Comparison of ENCODE assay signal across 11 cellular contexts in the genomic region with DNA sequence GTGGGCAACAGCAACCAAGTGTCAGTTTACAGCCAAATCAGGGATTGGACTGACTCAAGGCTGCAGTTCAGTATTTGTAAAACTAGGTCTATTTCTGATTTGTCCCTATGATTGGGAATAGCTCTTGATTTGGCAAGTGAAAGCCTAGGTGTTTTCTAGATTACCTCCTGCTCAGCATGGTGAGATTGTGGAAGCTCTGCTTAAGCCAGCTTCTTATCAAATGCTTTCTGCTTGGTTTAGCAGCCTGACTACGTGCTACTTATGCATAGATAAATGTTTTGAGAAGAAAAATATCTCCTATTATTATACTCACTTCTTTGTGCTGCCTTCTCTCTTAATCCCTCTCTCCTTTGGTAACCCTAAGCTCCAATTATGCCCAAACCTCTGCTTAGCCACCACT.
"Had no signal": no experiment of that assay in that cellular context is flagged by ENCODE, and none has a peak within 500 bp of the region (broad histone marks: within the 10 kb centered on the region; RNA-seq: fewer than 3 reads in every experiment).

No MANE protein-coding gene starts in this region.

- H3K27ac ChIP-seq: GM23248 had no signal

- H3K36me3 ChIP-seq: HAP-1 had no signal

- FAIRE-seq: H1, H54 had no signal

- H2AFZ ChIP-seq: GM23248, GM23338 had no signal

- DNase-seq: GM23248, GOT3, H7, H9, HCEC 1CT, HFFc6 had no signal

- H3K4me2 ChIP-seq: GM23338 had no signal

- H3K4me1 ChIP-seq: HAP-1 had no signal

- ATAC-seq: GM23338, HCT116 had no signal

- H3K4me3 ChIP-seq: GM23248, GM23338, HAP-1 had no signal

- H3K9ac ChIP-seq: GM23248 had no signal

- H3K9me3 ChIP-seq: HAP-1 had no signal
